8 cellular contexts compared by ENCODE assay signal in the genomic region with DNA sequence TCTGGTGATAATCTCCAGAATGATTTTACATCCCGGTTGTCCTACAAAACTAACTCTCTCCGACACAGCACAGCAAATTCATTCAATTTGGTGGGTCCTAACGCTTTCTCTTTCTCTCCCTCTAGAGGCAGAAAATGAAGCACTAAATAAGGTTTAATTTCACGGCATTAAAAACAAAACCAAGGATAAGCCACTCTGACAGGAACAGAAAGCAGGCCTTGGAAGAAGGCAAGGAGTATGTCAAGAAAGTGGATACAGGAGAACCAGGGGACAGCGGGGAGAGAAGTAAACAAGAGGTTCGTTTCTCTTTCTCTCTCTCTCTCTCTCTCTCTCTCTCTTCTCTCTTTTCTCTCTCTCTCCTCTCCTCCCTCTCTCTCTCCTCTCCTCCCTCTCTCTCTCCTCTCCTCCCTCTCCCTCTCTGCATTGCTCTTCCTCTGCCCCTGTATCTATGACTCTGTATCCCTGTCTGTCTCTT. TPM values are rescaled to one million over a fixed set of nuclear protein-coding genes. Genes with fewer than 3 reads are reported as not detected.
DNase-seq lines count a peak whose midpoint lies in the region; ATAC-seq, FAIRE-seq and TF ChIP-seq lines count a peak whose summit lies in the region.

No MANE protein-coding gene starts in this region.

- SMC1A ChIA-PET in GM12878 (lab: Charles Lee; ENCODE audit: uncharacterized antibody, unreplicated experiment): interaction anchor here (0.8 to 3.5 kb wide), 19 partner anchors 9 to 275 kb away, joined by 3 to 17 read pairs (median 4); no protein-coding TSS in a partner anchor

- H3K9me3 ChIP-seq in GM12878 (replicated peaks; ENCODE audit: control insufficient read depth, insufficient read depth, low read length): no peaks in the 10 kb centered on the region; the same call in 2 of the 3 replicates
- peaks cover 2% of the 10 kb centered on the region for H3K9me3 ChIP-seq in mesodermal cell (ENCODE audit: control insufficient read depth, low read length)

- H3K4me1 Mint-ChIP-seq in activated CD8-positive, alpha-beta T cell treated with anti-CD3 and anti-CD28 coated beads, Interleukin-2, amount 10 ng/mL, durations not matched to agents 7 days and 5 days (ENCODE audit: low read depth): peaks cover 4% of the 10 kb centered on the region

- H3K27me3 ChIP-seq in GM12878 (replicated peaks in 1 of 2; ENCODE audit: control insufficient read depth in 2 of 2, insufficient read depth in 2 of 2, low read length in 1 of 2): no peaks in the 10 kb centered on the region

- no peak for TF ChIP-seq POLR2A in GM12878 (IDR thresholded peaks at IDR 0.05; ENCODE audit: low read depth, low read length)

- TF ChIP-seq CTCF in 22Rv1 (IDR thresholded peaks at IDR 0.05) (peak; percentile 25; the same call in 1 of the 2 replicates), HFF-Myc (IDR thresholded peaks at IDR 0.05; ENCODE audit: low read depth, low read length, missing control alignments) (peak; percentile 42), GM12878 (IDR thresholded peaks at IDR 0.05 in 2 of 3, conservative IDR thresholded peaks at IDR 0.05 in 1 of 3; ENCODE audit: control insufficient read depth in 2 of 3, extremely low read depth in 1 of 3, insufficient read depth in 1 of 3, low read depth in 3 of 3, low read length in 3 of 3) (peak; percentile 15 to 45 (median 32); a peak in 5 of 6 replicates)

- ATAC-seq in GM12878 (peak; percentile 1), GM18861 (IDR thresholded peaks at IDR 0.05; ENCODE audit: unreplicated experiment) (no peak), GM18498 (IDR thresholded peaks at IDR 0.05; ENCODE audit: unreplicated experiment) (no peak)
- ATAC-seq in activated CD8-positive, alpha-beta T cell treated with anti-CD3 and anti-CD28 coated beads, Interleukin-2, amount 10 ng/mL, durations not matched to agents 7 days and 5 days: no peak

- RAD21 ChIA-PET in GM12878 (lab: Charles Lee; ENCODE audit: unreplicated experiment): interaction anchor here (0.6 to 2.4 kb wide), 22 partner anchors 8 to 173 kb away, joined by 3 to 12 read pairs (median 4); no protein-coding TSS in a partner anchor

- CTCF ChIA-PET in GM12878 (lab: Yijun Ruan, JAX): interaction anchor here (0.7 to 3.1 kb wide), 9 partner anchors 7 to 98 kb away, joined by 3 to 16 read pairs (median 4); no protein-coding TSS in a partner anchor
- CTCF ChIA-PET in activated CD8-positive, alpha-beta T cell treated with anti-CD3 and anti-CD28 coated beads, Interleukin-2, amount 10 ng/mL, durations not matched to agents 7 days and 5 days (lab: Charles Lee): no interaction called here

- DNase-seq in HFF-Myc (ENCODE audit: extremely low read depth, low read depth) (no peak), GM12878 (ENCODE audit: low read depth, low spot score) (no peak)
- no peak for DNase-seq in activated T-cell treated with anti-CD3 and anti-CD28 coated beads, Interleukin-2, amount 50 U/mL, for 1 hour
- DNase-seq in activated CD8-positive, alpha-beta T cell treated with anti-CD3 and anti-CD28 coated beads, Interleukin-2, amount 10 ng/mL, durations not matched to agents 7 days and 5 days: no peak

- no peak for FAIRE-seq in GM12878 (lab: Jason Lieb, UNC)

- H3K36me3 Mint-ChIP-seq in activated CD8-positive, alpha-beta T cell treated with anti-CD3 and anti-CD28 coated beads, Interleukin-2, amount 10 ng/mL, durations not matched to agents 7 days and 5 days (ENCODE audit: low read depth): no peaks in the 10 kb centered on the region

- no peak overlapping the region for H3K4me3 ChIP-seq in HFF-Myc (replicated peaks; ENCODE audit: low read depth, low read length)
- peak overlapping the region; percentile 49 for H3K4me3 ChIP-seq in GM12878
- H3K4me3 ChIP-seq in mesodermal cell (ENCODE audit: extremely low read depth, insufficient read depth, low read length, poor library complexity, severe bottlenecking): no peak overlapping the region

- H3K9me3 Mint-ChIP-seq in activated CD8-positive, alpha-beta T cell treated with anti-CD3 and anti-CD28 coated beads, Interleukin-2, amount 10 ng/mL, durations not matched to agents 7 days and 5 days (ENCODE audit: insufficient read depth): no peaks in the 10 kb centered on the region

- peak; percentile 59 for TF ChIP-seq RAD21 in GM12878 (IDR thresholded peaks at IDR 0.05; ENCODE audit: insufficient read depth, low read depth, low read length)

- no TSS peak for BruUV-seq in GM12878 (replicated peaks; lab: Mats Ljungman, UMichigan)

- H3K27ac Mint-ChIP-seq in activated CD8-positive, alpha-beta T cell treated with anti-CD3 and anti-CD28 coated beads, Interleukin-2, amount 10 ng/mL, durations not matched to agents 7 days and 5 days: no peak overlapping the region

- peak overlapping the region; percentile 61 for H3K4me2 ChIP-seq in GM12878 (ENCODE audit: control insufficient read depth, insufficient read depth)

- H2AFZ ChIP-seq in GM12878 (ENCODE audit: control insufficient read depth, low read depth, low read length): peak overlapping the region; percentile 52; the same call in 1 of the 2 replicates

- POLR2A ChIA-PET in GM12878 (lab: Charles Lee): interaction anchor here (1.0 to 2.2 kb wide), 7 partner anchors 8 to 140 kb away, joined by 3 to 11 read pairs (median 3); no protein-coding TSS in a partner anchor
- POLR2A ChIA-PET in activated CD8-positive, alpha-beta T cell treated with anti-CD3 and anti-CD28 coated beads, Interleukin-2, amount 10 ng/mL, durations not matched to agents 7 days and 5 days (lab: Charles Lee): no interaction called here

- H3K4me1 ChIP-seq in GM12878 (ENCODE audit: control insufficient read depth, insufficient read depth, low read length) (peaks cover 17% of the 10 kb centered on the region), mesodermal cell (ENCODE audit: control insufficient read depth, insufficient read depth, low read length, poor library complexity, severe bottlenecking) (peaks cover 8% of the 10 kb centered on the region)

- intact Hi-C loops in GM12878 (cut with micrococcal nuclease; ENCODE audit: unreplicated experiment): loop anchor here (2.0 to 10.0 kb wide), 5 partner anchors 47 to 1775 kb away; no protein-coding TSS in a partner anchor

- H3K9ac ChIP-seq in GM12878 (ENCODE audit: control insufficient read depth, insufficient read depth, low read length): no peak overlapping the region; the same call in 1 of the 2 replicates

- H3K36me3 ChIP-seq in GM12878 (ENCODE audit: control insufficient read depth in 2 of 2, insufficient read depth in 2 of 2, low read length in 1 of 2) (no peaks in the 10 kb centered on the region; a peak in 1 of 4 replicates), mesodermal cell (ENCODE audit: control insufficient read depth, insufficient read depth, low read length) (no peaks in the 10 kb centered on the region)

- H3K27me3 Mint-ChIP-seq in activated CD8-positive, alpha-beta T cell treated with anti-CD3 and anti-CD28 coated beads, Interleukin-2, amount 10 ng/mL, durations not matched to agents 7 days and 5 days (ENCODE audit: low read depth): peaks cover 59% of the 10 kb centered on the region

- H4K20me1 ChIP-seq in GM12878 (ENCODE audit: control insufficient read depth, insufficient read depth): no peaks in the 10 kb centered on the region

- WGBS in GM12878 (ENCODE audit: insufficient coverage, insufficient replicate concordance, low lambda C conversion rate, missing lambda C conversion rate): 64% methylated on average over 6 of the region's 6 CpGs
- WGBS in mesodermal cell (ENCODE audit: insufficient coverage in 2 of 2), 2 experiments: 56% methylated on average over 5 of the region's 6 CpGs; no CpG with 5 or more reads in 1 of the 2 experiments

- peaks cover 8% of the 10 kb centered on the region for H3K79me2 ChIP-seq in GM12878 (ENCODE audit: control insufficient read depth, insufficient read depth, low read length)

- no peak for TF ChIP-seq EP300 in GM12878 (IDR thresholded peaks at IDR 0.05; ENCODE audit: borderline replicate concordance in 1 of 2, control insufficient read depth in 1 of 2, low read depth in 2 of 2, low read length in 2 of 2)

- no peak overlapping the region for H3K4me3 Mint-ChIP-seq in activated CD8-positive, alpha-beta T cell treated with anti-CD3 and anti-CD28 coated beads, Interleukin-2, amount 10 ng/mL, durations not matched to agents 7 days and 5 days

- no peak overlapping the region for H3K27ac ChIP-seq in 22Rv1
- H3K27ac ChIP-seq in GM12878 (ENCODE audit: control insufficient read depth, insufficient read depth): peak overlapping the region; percentile 70
- peak overlapping the region; percentile 51 for H3K27ac ChIP-seq in mesodermal cell (ENCODE audit: low read depth, low read length, severe bottlenecking)

- in situ Hi-C loops in GM12878 (cut with MboI): no loop called here

TF ChIP-seq in GM12878, 131 proteins besides CTCF, POLR2A, EP300 and RAD21 (continues in another document):
- TF ChIP-seq GABPA (IDR thresholded peaks at IDR 0.05; ENCODE audit: low read depth): no peak
- TF ChIP-seq EGR1 (IDR thresholded peaks at IDR 0.05; ENCODE audit: borderline replicate concordance in 1 of 2, low read depth in 2 of 2, low read length in 2 of 2): no peak

RNA-seq across cellular contexts. Expression of a gene that starts 49.8 kb away (rescaled TPM):
- total RNA-seq in GM12878 (2013; cell fraction: nucleolus; rRNA removed): 128 and 147 TPM in 2 replicates
- total RNA-seq in GM12878 (2014; rRNA removed) (4.2 and 4.8 TPM in 2 replicates), GM12878 (2014; rRNA removed; fragmentation: Illumina TruSeq; extraction: Trizol) (6.5 TPM in 2 replicates), GM12878 (2021) (18.6 and 19.0 TPM in 2 replicates)
- polyA plus RNA-seq in GM12878 (2011; ENCODE audit: low read depth): 2.0 TPM
- polyA plus RNA-seq in GM12878 (2011; rRNA removed) (14.3 and 23.8 TPM in 2 replicates), GM12878 (2014; fragmentation: Illumina TruSeq; extraction: Trizol) (6.1 and 6.5 TPM in 2 replicates), GM12878 (2014; fragmentation: Nextera tagmentation; extraction: Ambion mirVana) (1 to 10 TPM; 5.6 to 7.5 TPM), GM12878 (2014; rRNA removed) (3.3 and 3.5 TPM in 2 replicates), GM12878 (2016; fragmentation: Nextera tagmentation; extraction: Ambion mirVana) (10 to 100 TPM; 10.2 to 16.0 TPM)
- 13.7 and 18.6 TPM in 2 replicates for polyA plus RNA-seq in GM12878 (2011; cell fraction: cytosol; rRNA removed)
- polyA plus RNA-seq in GM12878 (2011; cell fraction: nucleus; rRNA removed): 32.5 and 40.8 TPM in 2 replicates
- polyA plus RNA-seq in GM12878 (2012): 5.2 and 5.7 TPM in 2 replicates
- polyA minus RNA-seq in GM12878 (2011; rRNA and poly(A)+ RNA removed): 90.8 and 96.0 TPM in 2 replicates
- 18.4 and 27.9 TPM in 2 replicates for polyA minus RNA-seq in GM12878 (2011; cell fraction: cytosol; rRNA and poly(A)+ RNA removed)
- polyA minus RNA-seq in GM12878 (2011; cell fraction: nucleus; rRNA and poly(A)+ RNA removed): 54.5 and 82.3 TPM in 2 replicates
- polyA plus RNA-seq in mesodermal cell (2013, experiment 1 of 2): 3.5 TPM
- polyA plus RNA-seq in mesodermal cell (2013, experiment 2 of 2): 2.7 TPM
- total RNA-seq in activated CD8-positive, alpha-beta T cell treated with anti-CD3 and anti-CD28 coated beads, Interleukin-2, amount 10 ng/mL, durations not matched to agents 7 days and 5 days: under 1 TPM; 0.08 to 0.52 TPM
